Comparison of ENCODE assay signal across 20 cellular contexts in the genomic region with DNA sequence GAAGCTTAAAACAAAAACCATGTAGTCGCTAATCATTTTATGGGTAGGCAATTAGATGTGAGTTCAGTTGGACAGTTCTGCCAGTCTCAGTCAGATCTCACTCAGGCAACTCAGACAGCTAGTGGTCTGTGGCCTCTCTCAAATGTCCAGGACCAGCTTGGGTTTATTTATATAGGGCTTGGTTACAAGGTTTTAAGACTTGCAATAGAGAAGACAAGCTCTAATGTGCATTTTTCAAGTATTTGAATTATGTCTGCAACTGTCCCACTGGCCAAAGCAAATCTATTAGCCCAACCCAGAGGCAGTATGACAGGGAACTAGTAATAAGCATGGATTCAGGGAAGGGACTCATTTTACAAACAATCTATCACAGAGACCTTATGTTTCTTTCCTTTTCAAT.
DNase-seq lines count a peak whose midpoint lies in the region; ATAC-seq and TF ChIP-seq lines count a peak whose summit lies in the region.
"Had no signal": no experiment of that assay in that cellular context is flagged by ENCODE, and none has a peak within 500 bp of the region (broad histone marks: within the 10 kb centered on the region; RNA-seq: fewer than 3 reads in every experiment).

No MANE protein-coding gene starts in this region.

- peak; percentile 27 for DNase-seq in HEK293T (ENCODE audit: extremely low spot score)
- DNase-seq in left colon: no peak
- DNase-seq in cerebellar nuclear complex (lab: John Stamatoyannopoulos, UW): no peak
- DNase-seq in upper lobe of left lung: no peak
- no peak for DNase-seq in SHP77 treated with DMSO at 0.1 percent for 48 hours (lab: John Stamatoyannopoulos, UW)
- DNase-seq: ACHN; BE2C; C1 segment of cervical spinal cord; CD4-positive, CD25-positive, alpha-beta regulatory T cell; CD8-positive, alpha-beta memory T cell; COR-L47; DMS 273 treated with DMSO at 0.1 percent for 48 hours; DMS53; DND-41; EL; GOT3; H9 had no signal

- H3K9ac ChIP-seq in Loucy (ENCODE audit: low read depth, low read length, poor library complexity, severe bottlenecking): peak overlapping the region; percentile 60

- H3K4me2 ChIP-seq in Loucy (ENCODE audit: low read depth, low read length, poor library complexity, severe bottlenecking): peak overlapping the region; percentile 63

- TF ChIP-seq CTCF in Loucy (conservative IDR thresholded peaks at IDR 0.05; ENCODE audit: low read length) (no peak), upper lobe of left lung (IDR thresholded peaks at IDR 0.05) (no peak)

- peaks cover 8% of the 10 kb centered on the region; the same call in 1 of the 2 replicates for H3K36me3 ChIP-seq in Loucy (ENCODE audit: insufficient read depth, low read length)
- no peaks in the 10 kb centered on the region for H3K36me3 ChIP-seq in upper lobe of left lung
- H3K36me3 ChIP-seq: BE2C had no signal

- peaks cover 28% of the 10 kb centered on the region for H3F3A ChIP-seq in Loucy (ENCODE audit: low read depth)

- peaks cover 51% of the 10 kb centered on the region for H3K4me1 ChIP-seq in Loucy (ENCODE audit: insufficient read depth, low read length, poor library complexity, severe bottlenecking)
- no peaks in the 10 kb centered on the region for H3K4me1 ChIP-seq in upper lobe of left lung
- H3K4me1 ChIP-seq: BE2C had no signal

- peaks cover 35% of the 10 kb centered on the region; the same call in 1 of the 2 replicates for H3K79me2 ChIP-seq in Loucy (ENCODE audit: insufficient read depth, low read length)

- TF ChIP-seq EP300 in upper lobe of left lung (IDR thresholded peaks at IDR 0.05): no peak

- no peaks in the 10 kb centered on the region for H3K9me3 ChIP-seq in Loucy (ENCODE audit: insufficient read depth, low read depth, low read length)
- H3K9me3 ChIP-seq in upper lobe of left lung: no peaks in the 10 kb centered on the region
- H3K9me3 ChIP-seq: BE2C had no signal

- no peak overlapping the region for H2AFZ ChIP-seq in Loucy (ENCODE audit: low read length)

- ATAC-seq in left colon: peak; percentile 58
- no peak for ATAC-seq in upper lobe of left lung (ENCODE audit: low FRiP score in 2 of 2)
- ATAC-seq: GM12878, HepG2 had no signal

- CTCF ChIA-PET in HEK293T (lab: Yijun Ruan, JAX): no interaction called here

- no peaks in the 10 kb centered on the region for H4K20me1 ChIP-seq in Loucy (ENCODE audit: insufficient read depth, low read length, poor library complexity, severe bottlenecking)

- H3K27ac ChIP-seq in upper lobe of left lung: no peak overlapping the region

- no peaks in the 10 kb centered on the region for H3K9me2 ChIP-seq in Loucy (replicated peaks; ENCODE audit: low read depth, low read length)

- intact Hi-C loops in left colon (cut with DNase I, micrococcal nuclease): no loop called here

- peak overlapping the region; percentile 37 for H3K4me3 ChIP-seq in Loucy (ENCODE audit: low read length, poor library complexity, severe bottlenecking)
- no peak overlapping the region for H3K4me3 ChIP-seq in upper lobe of left lung
- H3K4me3 ChIP-seq: GM12878 had no signal

- TF ChIP-seq POLR2A in upper lobe of left lung (IDR thresholded peaks at IDR 0.05): no peak

- H3K27me3 ChIP-seq in Loucy (ENCODE audit: insufficient read depth, low read length, poor library complexity, severe bottlenecking) (no peaks in the 10 kb centered on the region), upper lobe of left lung (no peaks in the 10 kb centered on the region)
- H3K27me3 ChIP-seq: BE2C had no signal

- WGBS in upper lobe of left lung, 2 donors: 73 to 94% methylated on average over 1 of the region's 1 CpG

- POLR2A ChIA-PET in HEK293T (lab: Yijun Ruan, JAX): no interaction called here

TF ChIP-seq in HEK293T, 16 proteins besides CTCF, POLR2A, EP300 and RAD21:
- no peak for TF ChIP-seq FOXA1 (IDR thresholded peaks at IDR 0.05)
- TF ChIP-seq, protein P1, sequence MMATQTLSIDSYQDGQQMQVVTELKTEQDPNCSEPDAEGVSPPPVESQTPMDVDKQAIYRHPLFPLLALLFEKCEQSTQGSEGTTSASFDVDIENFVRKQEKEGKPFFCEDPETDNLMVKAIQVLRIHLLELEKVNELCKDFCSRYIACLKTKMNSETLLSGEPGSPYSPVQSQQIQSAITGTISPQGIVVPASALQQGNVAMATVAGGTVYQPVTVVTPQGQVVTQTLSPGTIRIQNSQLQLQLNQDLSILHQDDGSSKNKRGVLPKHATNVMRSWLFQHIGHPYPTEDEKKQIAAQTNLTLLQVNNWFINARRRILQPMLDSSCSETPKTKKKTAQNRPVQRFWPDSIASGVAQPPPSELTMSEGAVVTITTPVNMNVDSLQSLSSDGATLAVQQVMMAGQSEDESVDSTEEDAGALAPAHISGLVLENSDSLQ (IDR thresholded peaks at IDR 0.05): peak; percentile 87
